In genomic region chr1:26233903-26234643, GRCh38 we compare ENCODE assay signal across 8 cellular contexts. TPM values are rescaled to one million over a fixed set of nuclear protein-coding genes. Genes with fewer than 3 reads are reported as not detected.
DNase-seq lines count a peak whose midpoint lies in the region; ATAC-seq, FAIRE-seq and TF ChIP-seq lines count a peak whose summit lies in the region.

A gene with protein sequence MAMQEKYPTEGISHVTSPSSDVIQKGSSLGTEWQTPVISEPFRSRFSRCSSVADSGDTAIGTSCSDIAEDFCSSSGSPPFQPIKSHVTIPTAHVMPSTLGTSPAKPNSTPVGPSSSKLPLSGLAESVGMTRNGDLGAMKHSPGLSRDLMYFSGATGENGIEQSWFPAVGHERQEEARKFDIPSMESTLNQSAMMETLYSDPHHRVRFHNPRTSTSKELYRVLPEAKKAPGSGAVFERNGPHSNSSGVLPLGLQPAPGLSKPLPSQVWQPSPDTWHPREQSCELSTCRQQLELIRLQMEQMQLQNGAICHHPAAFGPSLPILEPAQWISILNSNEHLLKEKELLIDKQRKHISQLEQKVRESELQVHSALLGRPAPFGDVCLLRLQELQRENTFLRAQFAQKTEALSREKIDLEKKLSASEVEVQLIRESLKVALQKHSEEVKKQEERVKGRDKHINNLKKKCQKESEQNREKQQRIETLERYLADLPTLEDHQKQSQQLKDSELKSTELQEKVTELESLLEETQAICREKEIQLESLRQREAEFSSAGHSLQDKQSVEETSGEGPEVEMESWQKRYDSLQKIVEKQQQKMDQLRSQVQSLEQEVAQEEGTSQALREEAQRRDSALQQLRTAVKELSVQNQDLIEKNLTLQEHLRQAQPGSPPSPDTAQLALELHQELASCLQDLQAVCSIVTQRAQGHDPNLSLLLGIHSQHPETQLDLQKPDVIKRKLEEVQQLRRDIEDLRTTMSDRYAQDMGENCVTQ (plus strand): TSS chr1:26234200. CDS start chr1:26239784, 5,584 bp downstream.

- H3K9me3 ChIP-seq in kidney (ENCODE audit: control insufficient read depth in 1 of 2, low read length in 2 of 2): no peaks in the 10 kb centered on the region

- peaks cover 4 to 8% of the 10 kb centered on the region in 2 donors for H3K4me1 ChIP-seq in kidney (ENCODE audit: control insufficient read depth in 1 of 2, insufficient read depth in 1 of 2, low read depth in 1 of 2, low read length in 2 of 2)

- CTCF ChIA-PET in BJ (lab: Yijun Ruan, JAX): interaction anchor here (0.7 to 4.7 kb wide), 30 partner anchors 10 to 198 kb away, joined by 3 to 46 read pairs (median 4); partner anchors contain the start of genes C1orf232, SH3BGRL3, ZNF593 and ZNF593OS
- CTCF ChIA-PET in activated CD4-positive, alpha-beta T cell treated with anti-CD3 and anti-CD28 coated beads for 36 hours (lab: Charles Lee): interaction anchor here (0.5 to 4.4 kb wide), 49 partner anchors 9 to 1123 kb away, joined by 3 to 35 read pairs (median 4); partner anchors contain the start of genes C1orf232, CD52, DHDDS and PAFAH2

- TF ChIP-seq CTCF in BJ (IDR thresholded peaks at IDR 0.05; ENCODE audit: insufficient read depth, low read depth, low read length) (peak; percentile 91), choroid plexus epithelial cell (conservative IDR thresholded peaks at IDR 0.05; ENCODE audit: low read depth, low read length) (peak; percentile 89), kidney (IDR thresholded peaks at IDR 0.05; ENCODE audit: borderline replicate concordance, extremely low read depth, insufficient read depth) (peak; percentile 82)

- FAIRE-seq in GM19239 (lab: Jason Lieb, UNC) (peak; percentile 97), kidney (lab: Jason Lieb, UNC) (peak; percentile 95)

- H3K4me1 Mint-ChIP-seq in activated CD4-positive, alpha-beta T cell treated with anti-CD3 and anti-CD28 coated beads for 36 hours: peaks cover 32% of the 10 kb centered on the region

- H3K27me3 ChIP-seq in BJ (ENCODE audit: control insufficient read depth, insufficient read depth, low read length): no peaks in the 10 kb centered on the region

- no peaks in the 10 kb centered on the region for H3K9me3 Mint-ChIP-seq in activated CD4-positive, alpha-beta T cell treated with anti-CD3 and anti-CD28 coated beads for 36 hours (ENCODE audit: low read depth)

- peak within 1 kb of the TSS; percentile 99 for H3K4me3 Mint-ChIP-seq in activated CD4-positive, alpha-beta T cell treated with anti-CD3 and anti-CD28 coated beads for 36 hours

- H3K27ac Mint-ChIP-seq in activated CD4-positive, alpha-beta T cell treated with anti-CD3 and anti-CD28 coated beads for 36 hours: peak within 1 kb of the TSS; percentile 96

- intact Hi-C loops in activated CD4-positive, alpha-beta T cell treated with anti-CD3 and anti-CD28 coated beads for 36 hours (cut with DNase I, micrococcal nuclease): loop anchor here (1.0 to 2.0 kb wide), 14 partner anchors 46 to 459 kb away; partner anchors contain the start of genes ZNF593 (in 2 of the 2), AUNIP (in 1 of the 2), C1orf232 (in 1 of the 2) and DHDDS (in 1 of the 2)
- intact Hi-C loops in kidney (cut with DNase I): no loop called here

- H3K9ac ChIP-seq in kidney (ENCODE audit: low read length in 2 of 2): peak within 1 kb of the TSS; percentile 77 to 98

- H3K27ac ChIP-seq in kidney (ENCODE audit: low read depth in 2 of 2, low read length in 2 of 2): peak within 1 kb of the TSS; percentile 86 to 92

- peaks cover 24% of the 10 kb centered on the region for H3K36me3 Mint-ChIP-seq in activated CD4-positive, alpha-beta T cell treated with anti-CD3 and anti-CD28 coated beads for 36 hours (ENCODE audit: low read depth)

- no peaks in the 10 kb centered on the region for H3K36me3 ChIP-seq in BJ (ENCODE audit: control insufficient read depth, insufficient read depth, low read length)
- no peaks in the 10 kb centered on the region for H3K36me3 ChIP-seq in kidney (ENCODE audit: control insufficient read depth in 1 of 2, insufficient read depth in 2 of 2, low read length in 2 of 2)

- POLR2A ChIA-PET in BJ (lab: Charles Lee): no interaction called here
- POLR2A ChIA-PET in activated CD4-positive, alpha-beta T cell treated with anti-CD3 and anti-CD28 coated beads for 36 hours (lab: Charles Lee): interaction anchor here (1.0 to 1.5 kb wide), 2 partner anchors 11 to 65 kb away, joined by 4 to 13 read pairs; partner anchors contain the start of gene ZNF593

- peak within 1 kb of the TSS; percentile 64 for H3K4me3 ChIP-seq in BJ (ENCODE audit: low read depth, low read length)
- peak within 1 kb of the TSS; percentile 99 for H3K4me3 ChIP-seq in choroid plexus epithelial cell (ENCODE audit: low read depth, low read length)
- H3K4me3 ChIP-seq in kidney (ENCODE audit: low read length in 2 of 2): peak within 1 kb of the TSS; percentile 88 to 92

- no peaks in the 10 kb centered on the region for H3K27me3 Mint-ChIP-seq in activated CD4-positive, alpha-beta T cell treated with anti-CD3 and anti-CD28 coated beads for 36 hours

- peak; percentile 77 for ATAC-seq in HG03457 (IDR thresholded peaks at IDR 0.05; ENCODE audit: unreplicated experiment)
- ATAC-seq in activated CD4-positive, alpha-beta T cell treated with anti-CD3 and anti-CD28 coated beads for 36 hours: peak; percentile 95

- DNase-seq in BJ (ENCODE audit: low read depth): peak; percentile 70
- DNase-seq in GM19239 (ENCODE audit: insufficient read length, low spot score): peak; percentile 95
- DNase-seq in NCI-H524 (lab: John Stamatoyannopoulos, UW): peak; percentile 90 to 96
- peak; percentile 99 for DNase-seq in activated CD4-positive, alpha-beta T cell treated with anti-CD3 and anti-CD28 coated beads for 36 hours
- peak; percentile 98 for DNase-seq in choroid plexus epithelial cell (ENCODE audit: low read depth)
- peak; percentile 99 for DNase-seq in kidney
- DNase-seq in stimulated activated CD4-positive, alpha-beta T cell treated with anti-CD3 and anti-CD28 coated beads, Interleukin-15, amount 100 ng/mL, for 24 hours: peak; percentile 99

RNA-seq across cellular contexts. Expression of the gene that starts here (rescaled TPM):
- polyA plus RNA-seq in BJ (2011; rRNA removed): 9.4 and 10.8 TPM in 2 replicates
- polyA minus RNA-seq in BJ (2011; rRNA and poly(A)+ RNA removed): 6.0 and 8.2 TPM in 2 replicates
- 10 to 100 TPM; 31.1 to 31.9 TPM for total RNA-seq in activated CD4-positive, alpha-beta T cell treated with anti-CD3 and anti-CD28 coated beads for 36 hours
- 8.5 TPM for total RNA-seq in kidney
- polyA plus RNA-seq in kidney (ENCODE audit: insufficient read depth, low read depth, low replicate concordance): 8.4 TPM

Comparison
In these comparisons a context has a peak if more than half of its experiments do, and no peak if none do; other contexts are left out.
1. Peak in every context shown above with its lines: DNase-seq, ATAC-seq, H3K4me3 ChIP-seq and H3K27ac ChIP-seq.